ENCODE assay signal across 29 cellular contexts in the genomic region with DNA sequence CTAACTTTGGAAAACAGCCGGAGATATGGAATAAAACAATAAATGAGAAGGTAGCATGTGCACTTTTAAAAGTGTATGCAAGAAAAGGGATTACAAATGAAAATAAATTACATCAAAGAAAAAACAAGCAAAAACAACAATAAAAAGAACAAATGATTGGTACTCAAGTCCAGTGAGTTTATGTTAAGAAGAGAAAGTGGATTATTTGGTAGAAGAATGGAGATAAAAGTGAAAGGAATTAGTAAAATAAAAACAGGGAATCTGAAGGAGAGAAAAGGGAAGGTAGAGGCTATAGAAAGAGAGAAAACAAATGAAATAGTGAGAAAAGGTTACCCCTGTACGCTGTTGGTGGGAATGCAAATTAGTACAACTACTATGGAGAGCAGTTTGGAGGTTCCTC.
"Had no signal": no experiment of that assay in that cellular context is flagged by ENCODE, and none has a peak within 500 bp of the region (broad histone marks: within the 10 kb centered on the region; RNA-seq: fewer than 3 reads in every experiment).

No MANE protein-coding gene starts in this region.

- H3K4me3 ChIP-seq: ascending aorta, cardiac muscle cell had no signal

- FAIRE-seq: bronchial epithelial cell, TTC549 had no signal

- DNase-seq: activated B cell treated with CpG ODN at 0.5 μM for 24 hours; activated CD4-positive, alpha-beta memory T cell treated with anti-CD3 and anti-CD28 coated beads for 36 hours; activated CD4-positive, alpha-beta T cell treated with anti-CD3 and anti-CD28 coated beads for 4 hours; activated CD4-positive, alpha-beta T cell treated with anti-CD3 and anti-CD28 coated beads, Interleukin-2, amount 10 ng/mL, durations not matched to agents 24 days and 14 days; activated CD4-positive, alpha-beta T cell treated with anti-CD3 and anti-CD28 coated beads, Interleukin-2, amount 50 U/mL, for 1 hour; activated CD4-positive, alpha-beta T cell treated with anti-CD3 and anti-CD28 coated beads, Interleukin-2, amount 50 U/mL, for 4 hours; activated CD4-positive, CD25-positive, alpha-beta regulatory T cell treated with anti-CD3 and anti-CD28 coated beads, Interleukin-2, amount 50 U/mL, for 72 hours; activated CD8-positive, alpha-beta memory T cell treated with anti-CD3 and anti-CD28 coated beads, Interleukin-2, amount 50 U/mL, for 4 hours; activated CD8-positive, alpha-beta T cell treated with anti-CD3 and anti-CD28 coated beads for 36 hours; activated gamma-delta T cell; activated naive CD4-positive, alpha-beta T cell treated with anti-CD3 and anti-CD28 coated beads, Interleukin-2, amount 10 ng/mL, durations not matched to agents 7 days and 5 days; activated naive CD4-positive, alpha-beta T cell treated with Interleukin-2 at 50 U/mL for 16 hours; activated naive CD8-positive, alpha-beta T cell treated with anti-CD3 and anti-CD28 coated beads, Interleukin-2, amount 10 ng/mL, durations not matched to agents 7 days and 5 days; activated naive CD8-positive, alpha-beta T cell treated with anti-CD3 and anti-CD28 coated beads, Interleukin-2, amount 50 U/mL, for 24 hours; activated T-cell treated with anti-CD3 and anti-CD28 coated beads for 4 hours; activated T-cell treated with anti-CD3 and anti-CD28 coated beads, Interleukin-2, amount 50 U/mL, for 1 hour; activated T-cell treated with anti-CD3 and anti-CD28 coated beads, Interleukin-2, amount 50 U/mL, for 48 hours; amygdala; anterior cingulate cortex; caudate nucleus; cerebellar nuclear complex; T-cell; T-helper 17 cell had no signal

- H3K4me1 ChIP-seq: ascending aorta had no signal

- H3K9me3 ChIP-seq: ascending aorta had no signal

- H3K27me3 ChIP-seq: ascending aorta, cardiac muscle cell had no signal

- H3K27ac ChIP-seq: ascending aorta, cardiac muscle cell, VCaP had no signal

- ATAC-seq: activated CD8-positive, alpha-beta T cell treated with anti-CD3 and anti-CD28 coated beads for 36 hours; activated naive CD8-positive, alpha-beta T cell treated with anti-CD3 and anti-CD28 coated beads, Interleukin-2, amount 50 U/mL, for 24 hours; activated T-helper 17 cell treated with anti-CD3 and anti-CD28 coated beads, Interleukin-2, amount 50 U/mL, for 72 hours; T-cell; T-helper 17 cell had no signal

- H3K36me3 ChIP-seq: ascending aorta, cardiac muscle cell had no signal
